ENCODE assay signal across 7 cellular contexts in the genomic region with DNA sequence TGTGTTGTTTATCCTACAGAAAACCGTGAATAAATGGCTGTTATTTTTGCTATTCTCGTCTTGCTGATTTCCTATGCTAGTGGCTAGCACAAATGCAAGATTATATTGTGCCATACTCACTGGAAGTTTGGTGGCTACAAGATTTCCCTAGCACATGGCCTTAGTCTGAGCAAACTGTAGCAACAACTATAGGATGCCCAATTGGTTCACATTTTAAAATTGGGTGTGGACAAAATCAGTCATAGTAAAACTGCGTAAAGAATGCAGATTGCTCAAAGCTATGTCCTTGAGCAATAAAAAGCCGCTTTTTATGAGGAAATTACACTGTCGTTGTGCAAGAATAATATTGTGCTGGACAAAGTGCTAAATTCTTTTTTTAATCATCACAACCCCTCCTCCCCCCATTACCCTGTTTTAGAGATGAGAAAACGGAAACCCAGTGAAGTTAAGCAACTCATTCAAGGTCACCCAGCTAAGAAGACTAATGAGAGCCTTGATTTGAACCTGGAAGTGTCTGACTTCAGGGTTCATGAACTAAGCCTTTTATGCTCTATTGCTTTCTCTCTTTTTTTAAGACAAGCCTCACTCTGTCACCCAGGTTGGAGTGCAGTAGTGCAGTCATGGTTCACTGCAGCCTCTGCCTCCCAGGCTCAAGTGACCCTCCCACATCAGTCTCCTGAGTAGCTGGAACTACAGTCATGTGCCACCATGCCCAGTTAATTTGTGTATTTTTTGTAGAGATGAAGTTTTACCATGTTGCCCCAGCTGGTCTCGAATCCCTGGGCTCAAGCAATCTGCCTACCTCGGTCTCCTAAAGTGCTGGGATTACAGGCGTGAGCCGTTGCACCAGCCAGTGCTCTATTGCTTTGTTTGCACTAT.
A peak's percentile ranks its signal among the peaks of the same experiment; 100 is the strongest.
DNase-seq lines count a peak whose midpoint lies in the region; ATAC-seq, FAIRE-seq and TF ChIP-seq lines count a peak whose summit lies in the region.

No MANE protein-coding gene starts in this region.

- no peak for TF ChIP-seq CTCF in hepatocyte (IDR thresholded peaks at IDR 0.05; ENCODE audit: poor library complexity)

- H3K27me3 ChIP-seq in hepatocyte: no peaks in the 10 kb centered on the region

- peaks cover 49% of the 10 kb centered on the region for H3K4me1 ChIP-seq in hepatocyte (ENCODE audit: insufficient read depth)

- H3K9me3 ChIP-seq in hepatocyte (ENCODE audit: low read depth): no peaks in the 10 kb centered on the region

- peaks cover 55% of the 10 kb centered on the region for H3K79me2 ChIP-seq in hepatocyte

- no peaks in the 10 kb centered on the region for H3K9me2 ChIP-seq in hepatocyte (replicated peaks; ENCODE audit: insufficient read depth)

- peak overlapping the region; percentile 91 for H3K27ac ChIP-seq in hepatocyte

- H3K36me3 ChIP-seq in hepatocyte (replicated peaks; ENCODE audit: insufficient read depth, low read depth): no peaks in the 10 kb centered on the region

- ATAC-seq in GM18870 (IDR thresholded peaks at IDR 0.05; ENCODE audit: unreplicated experiment): peak; percentile 71
- ATAC-seq in HG03103 (IDR thresholded peaks at IDR 0.05; ENCODE audit: low read depth, unreplicated experiment): peak; percentile 84

- no peak for FAIRE-seq in urothelium cell line (lab: Jason Lieb, UNC)

- WGBS in hepatocyte (ENCODE audit: low lambda C conversion rate, missing lambda C conversion rate): 58% methylated on average over 10 of the region's 10 CpGs

- no peak overlapping the region for H3K4me3 ChIP-seq in hepatocyte

- DNase-seq in SW 1271 (lab: John Stamatoyannopoulos, UW): peak; percentile 94 to 98
- peak; percentile 73 for DNase-seq in hepatocyte (ENCODE audit: low spot score)
- DNase-seq in urothelium cell line (ENCODE audit: low spot score): peak; percentile 27
- no peak for DNase-seq in occipital lobe (lab: John Stamatoyannopoulos, UW)
- DNase-seq in NCI-H2081 treated with DMSO at 0.1 percent for 48 hours (lab: John Stamatoyannopoulos, UW): no peak

- H4K20me1 ChIP-seq in hepatocyte (ENCODE audit: insufficient read depth, poor library complexity, severe bottlenecking): no peaks in the 10 kb centered on the region

- H3K4me2 ChIP-seq in hepatocyte: peak overlapping the region; percentile 63

- no peak overlapping the region for H2AFZ ChIP-seq in hepatocyte

Comparison
In these comparisons a context has a peak if more than half of its experiments do, and no peak if none do; other contexts are left out.
1. DNase-seq: peak in SW 1271 (2 of 2), hepatocyte (single experiment) and urothelium cell line (single experiment); none in occipital lobe (single experiment) and NCI-H2081 treated with DMSO at 0.1 percent for 48 hours (single experiment).